In genomic region chr16:89323120-89323960, GRCh38 we compare ENCODE assay signal across 8 cellular contexts.
A peak's percentile ranks its signal among the peaks of the same experiment; 100 is the strongest.
DNase-seq lines count a peak whose midpoint lies in the region; ATAC-seq, FAIRE-seq and TF ChIP-seq lines count a peak whose summit lies in the region.

No MANE protein-coding gene starts in this region.

- H4K91ac ChIP-seq in H9 (ENCODE audit: insufficient read length, low read depth, low read length), result no peak overlapping the region

- no peak for DNase-seq in A549 (ENCODE audit: low read depth in 1 of 2, low spot score in 1 of 2)
- no peak for DNase-seq in H9
- DNase-seq in mesothelial cell of epicardium (ENCODE audit: low spot score in 2 of 2, unreplicated experiment in 2 of 2), result no peak
- no peak for DNase-seq in NCI-H524 treated with DMSO at 0.1 percent for 48 hours (lab: John Stamatoyannopoulos, UW)
- no peak for DNase-seq in superior temporal gyrus (ENCODE audit: extremely low spot score)
- DNase-seq in MM.1S, result no peak

- no peak overlapping the region for H4K8ac ChIP-seq in H9 (replicated peaks; ENCODE audit: insufficient read length, low read depth, low read length)

- H3K9ac ChIP-seq in H9 (ENCODE audit: extremely low read depth, insufficient read length, low read length) (no peak overlapping the region), MM.1S (ENCODE audit: low read length) (no peak overlapping the region)

- peaks cover 89 to 90% of the 10 kb centered on the region in 2 experiments for H3K4me1 Mint-ChIP-seq in H9
- H3K4me1 Mint-ChIP-seq in brain, result peaks cover 95% of the 10 kb centered on the region
- peaks cover 77% of the 10 kb centered on the region for H3K4me1 Mint-ChIP-seq in mesothelial cell of epicardium

- H3K9me3 ChIP-seq in A549 (no peaks in the 10 kb centered on the region), H9 (ENCODE audit: control insufficient read depth, low read depth, low read length) (no peaks in the 10 kb centered on the region), MM.1S (replicated peaks; ENCODE audit: insufficient read depth, low read length) (no peaks in the 10 kb centered on the region)

- no peak overlapping the region for H3K23ac ChIP-seq in H9 (ENCODE audit: insufficient read length, low read depth, low read length)

- H3K4me3 Mint-ChIP-seq in H9, result peak overlapping the region; percentile 33 to 61; a peak in 2 of 5 replicates
- peak overlapping the region in 4 of 5 experiments; percentile 53 to 60 (median 54) for H3K4me3 Mint-ChIP-seq in brain
- H3K4me3 Mint-ChIP-seq in mesothelial cell of epicardium, result no peak overlapping the region

- H4K20me1 ChIP-seq in H9 (ENCODE audit: control insufficient read depth, insufficient read depth, insufficient read length), result no peaks in the 10 kb centered on the region
- no peaks in the 10 kb centered on the region for H4K20me1 ChIP-seq in MM.1S (ENCODE audit: insufficient read depth, low read length)

- H3K14ac ChIP-seq in H9 (ENCODE audit: insufficient read depth, low read length), result peak overlapping the region; percentile 65; the same call in 1 of the 2 replicates

- H3T11ph ChIP-seq in H9 (ENCODE audit: low read length), result no peak overlapping the region

- H3K4me3 ChIP-seq in A549, result no peak overlapping the region
- no peak overlapping the region for H3K4me3 ChIP-seq in MM.1S (ENCODE audit: low read length)

- TF ChIP-seq EP300 in A549 (IDR thresholded peaks at IDR 0.05), result no peak

- H3K27ac ChIP-seq in A549, result peak overlapping the region; percentile 79 to 99
- peak overlapping the region; percentile 4 for H3K27ac ChIP-seq in H9 (ENCODE audit: insufficient read length, low read depth, low read length)
- H3K27ac ChIP-seq in MM.1S (ENCODE audit: low read length), result no peak overlapping the region

- no peak for FAIRE-seq in A549 (lab: Jason Lieb, UNC)

- H3K79me1 ChIP-seq in H9 (ENCODE audit: insufficient read depth, low read depth, low read length, poor library complexity, severe bottlenecking), result peaks cover 13% of the 10 kb centered on the region

- no peak overlapping the region for H2BK120ac ChIP-seq in H9 (ENCODE audit: low read depth, low read length, poor library complexity, severe bottlenecking)

- H3K36me3 ChIP-seq in MM.1S (replicated peaks; ENCODE audit: insufficient read depth, low read length), result no peaks in the 10 kb centered on the region

- TF ChIP-seq CTCF in A549 (IDR thresholded peaks at IDR 0.05) (no peak), H9 (conservative IDR thresholded peaks at IDR 0.05) (no peak), brain (conservative IDR thresholded peaks at IDR 0.05) (no peak), mesothelial cell of epicardium (IDR thresholded peaks at IDR 0.05; ENCODE audit: unreplicated experiment) (no peak), MM.1S (IDR thresholded peaks at IDR 0.05; ENCODE audit: low read length) (no peak)

- H3K27me3 ChIP-seq in H9 (ENCODE audit: insufficient read depth, low read length), result no peaks in the 10 kb centered on the region
- no peaks in the 10 kb centered on the region for H3K27me3 ChIP-seq in MM.1S (replicated peaks; ENCODE audit: insufficient read depth, low read length)

- TF ChIP-seq RAD21 in A549 (conservative IDR thresholded peaks at IDR 0.05 in 1 of 2, IDR thresholded peaks at IDR 0.05 in 1 of 2), result no peak

- H3K23me2 ChIP-seq in H9 (ENCODE audit: insufficient read length, low read depth, low read length, poor library complexity, severe bottlenecking), result no peaks in the 10 kb centered on the region

- peaks cover 10% of the 10 kb centered on the region; the same call in 1 of the 2 replicates for H3F3A ChIP-seq in MM.1S (ENCODE audit: insufficient read depth, low read length)

- 92% methylated on average over 20 of the region's 26 CpGs for WGBS in A549 (ENCODE audit: missing lambda C conversion rate)
- WGBS in H9 (ENCODE audit: extremely low coverage, insufficient read length, low lambda C conversion rate), result no CpG with 5 or more reads among the region's 26 CpGs

- no peak overlapping the region for H4K5ac ChIP-seq in H9 (ENCODE audit: insufficient read length, low read depth, low read length)

- H3K18ac ChIP-seq in H9 (ENCODE audit: insufficient read length, low read depth, low read length), result no peak overlapping the region

- no peak for TF ChIP-seq POLR2A in A549 (IDR thresholded peaks at IDR 0.05; ENCODE audit: low read length)

- no peak overlapping the region for H3K56ac ChIP-seq in H9 (ENCODE audit: insufficient read length, low read depth, low read length)

- H3K79me2 ChIP-seq in H9 (ENCODE audit: insufficient read depth, low read length), result peaks cover 70% of the 10 kb centered on the region; the same call in 1 of the 2 replicates
- peaks cover 97% of the 10 kb centered on the region for H3K79me2 ChIP-seq in MM.1S (ENCODE audit: low read length)

- no peak overlapping the region for H2BK12ac ChIP-seq in H9 (ENCODE audit: insufficient read length, low read depth, low read length)

- no peak overlapping the region for H2BK20ac ChIP-seq in H9 (ENCODE audit: low read depth, low read length, poor library complexity, severe bottlenecking)

- no peak overlapping the region for H2BK5ac ChIP-seq in H9 (ENCODE audit: insufficient read length, low read length)

- H3K4ac ChIP-seq in H9 (ENCODE audit: low read depth, low read length), result no peak overlapping the region

- no peak for ATAC-seq in A549
- ATAC-seq in HG03439 (IDR thresholded peaks at IDR 0.05; ENCODE audit: unreplicated experiment), result no peak

- no peaks in the 10 kb centered on the region for H3K27me3 Mint-ChIP-seq in H9 (ENCODE audit: low read depth)
- no peaks in the 10 kb centered on the region for H3K27me3 Mint-ChIP-seq in brain
- no peaks in the 10 kb centered on the region for H3K27me3 Mint-ChIP-seq in mesothelial cell of epicardium (ENCODE audit: low read depth)

- H3K36me3 Mint-ChIP-seq in H9 (ENCODE audit: insufficient read depth in 1 of 3, low read depth in 3 of 3) (peaks cover 4 to 7% (median 4%) of the 10 kb centered on the region in 3 experiments; a peak in 4 of 7 replicates), brain (peaks cover 12% of the 10 kb centered on the region), mesothelial cell of epicardium (no peaks in the 10 kb centered on the region)

- H3K9me3 Mint-ChIP-seq in H9 (no peaks in the 10 kb centered on the region; a peak in 1 of 5 replicates), brain (peaks cover 0 to 2% (median 0%) of the 10 kb centered on the region in 5 experiments), mesothelial cell of epicardium (no peaks in the 10 kb centered on the region)

- no peak overlapping the region for H2AFZ ChIP-seq in H9 (ENCODE audit: low read length)
- H2AFZ ChIP-seq in MM.1S (ENCODE audit: low read length), result no peak overlapping the region

- peak overlapping the region; percentile 94 to 98 (median 98) for H3K27ac Mint-ChIP-seq in H9
- peak overlapping the region; percentile 62 to 95 (median 88) for H3K27ac Mint-ChIP-seq in brain
- H3K27ac Mint-ChIP-seq in mesothelial cell of epicardium, result peak overlapping the region; percentile 89

- no peaks in the 10 kb centered on the region for H3K9me2 ChIP-seq in MM.1S (replicated peaks; ENCODE audit: insufficient read depth, low read length)

- H3K4me2 ChIP-seq in A549, result peak overlapping the region; percentile 78
- no peak overlapping the region for H3K4me2 ChIP-seq in H9 (ENCODE audit: insufficient read depth, insufficient read length, low read length)
- no peak overlapping the region for H3K4me2 ChIP-seq in MM.1S (ENCODE audit: low read depth, low read length)

- no peak overlapping the region for H2BK15ac ChIP-seq in H9 (ENCODE audit: low read depth, low read length)

- POLR2A ChIA-PET in A549 (lab: Yijun Ruan, JAX), result no interaction called here

- CTCF ChIA-PET in A549 (lab: Yijun Ruan, JAX), result interaction anchor here (0.9 kb wide), 1 partner anchor 14 kb away, joined by 3 read pairs; no protein-coding TSS in a partner anchor

- H3K4me1 ChIP-seq in A549 (peaks cover 97% of the 10 kb centered on the region), H9 (ENCODE audit: insufficient read depth, low read length) (peaks cover 14% of the 10 kb centered on the region; the same call in 1 of the 2 replicates), MM.1S (ENCODE audit: low read length) (peaks cover 32% of the 10 kb centered on the region)

- no peak overlapping the region for H2AK5ac ChIP-seq in H9 (ENCODE audit: insufficient read length, low read length)

TF ChIP-seq in A549, 52 proteins besides CTCF, POLR2A, EP300 and RAD21 (continues in another document):
- TF ChIP-seq RNF2 (IDR thresholded peaks at IDR 0.05; ENCODE audit: borderline replicate concordance, low read depth), result no peak
- no peak for TF ChIP-seq POLR2AphosphoS2 (conservative IDR thresholded peaks at IDR 0.05; ENCODE audit: low read length)
- no peak for TF ChIP-seq ZC3H11A (IDR thresholded peaks at IDR 0.05)
- TF ChIP-seq MAFK (IDR thresholded peaks at IDR 0.05; ENCODE audit: partially characterized antibody), result no peak
- no peak for TF ChIP-seq SREBF2 (IDR thresholded peaks at IDR 0.05)
- no peak for TF ChIP-seq REST (IDR thresholded peaks at IDR 0.05)
- TF ChIP-seq EHF (CRISPR knock-in tag; IDR thresholded peaks at IDR 0.05), result no peak
